In genomic region chr10:21990449-21990848, GRCh38 we compare ENCODE assay signal across 22 cellular contexts.
"Had no signal": no experiment of that assay in that cellular context is flagged by ENCODE, and none has a peak within 500 bp of the region (broad histone marks: within the 10 kb centered on the region; RNA-seq: fewer than 3 reads in every experiment).

No MANE protein-coding gene starts in this region.

- H3K36me3 ChIP-seq: brain microvascular endothelial cell, cardiac muscle cell, WERI-Rb-1 had no signal

- H3K4me3 Mint-ChIP-seq: activated CD4-positive, alpha-beta memory T cell treated with anti-CD3 and anti-CD28 coated beads, Interleukin-2, amount 10 ng/mL, durations not matched to agents 7 days and 5 days; activated CD4-positive, alpha-beta T cell treated with anti-CD3 and anti-CD28 coated beads for 36 hours; activated naive CD4-positive, alpha-beta T cell treated with anti-CD3 and anti-CD28 coated beads for 36 hours; activated naive CD8-positive, alpha-beta T cell; activated T-helper 17 cell treated with anti-CD3 and anti-CD28 coated beads, Interleukin-2, amount 50 U/mL, for 72 hours; T-cell had no signal

- H3K27me3 ChIP-seq: brain microvascular endothelial cell, cardiac muscle cell had no signal

- H3K9me3 Mint-ChIP-seq: activated naive CD4-positive, alpha-beta T cell treated with anti-CD3 and anti-CD28 coated beads for 36 hours; activated T-helper 17 cell treated with anti-CD3 and anti-CD28 coated beads, Interleukin-2, amount 50 U/mL, for 72 hours had no signal

- H3K27me3 Mint-ChIP-seq: activated CD4-positive, alpha-beta memory T cell treated with anti-CD3 and anti-CD28 coated beads, Interleukin-2, amount 10 ng/mL, durations not matched to agents 7 days and 5 days; activated CD4-positive, alpha-beta T cell treated with anti-CD3 and anti-CD28 coated beads for 36 hours; activated naive CD8-positive, alpha-beta T cell; activated T-helper 17 cell treated with anti-CD3 and anti-CD28 coated beads, Interleukin-2, amount 50 U/mL, for 72 hours; T-cell had no signal

- H3K4me1 Mint-ChIP-seq: activated T-helper 17 cell treated with anti-CD3 and anti-CD28 coated beads, Interleukin-2, amount 50 U/mL, for 72 hours had no signal

- DNase-seq: activated CD4-positive, alpha-beta memory T cell treated with anti-CD3 and anti-CD28 coated beads, Interleukin-2, amount 10 ng/mL, durations not matched to agents 7 days and 5 days; activated CD4-positive, alpha-beta T cell treated with anti-CD3 and anti-CD28 coated beads for 36 hours; activated CD4-positive, alpha-beta T cell treated with anti-CD3 and anti-CD28 coated beads, Interleukin-2, amount 50 U/mL, for 1 hour; activated gamma-delta T cell; activated naive CD4-positive, alpha-beta T cell treated with anti-CD3 and anti-CD28 coated beads for 36 hours; activated T-cell treated with anti-CD3 and anti-CD28 coated beads for 4 hours; activated T-cell treated with anti-CD3 and anti-CD28 coated beads, Interleukin-2, amount 50 U/mL, for 48 hours; brain microvascular endothelial cell; Karpas-422; NCI-H146; NCI-H187 treated with DMSO at 0.1 percent for 48 hours; NCI-H2081 treated with DMSO at 0.1 percent for 48 hours; NCI-H446; RPMI8226; T-cell; WERI-Rb-1 had no signal

- H3K4me3 ChIP-seq: cardiac muscle cell, SK-N-MC had no signal

- ATAC-seq: activated T-helper 17 cell treated with anti-CD3 and anti-CD28 coated beads, Interleukin-2, amount 50 U/mL, for 72 hours; Panc1; Right ventricle myocardium inferior had no signal

- H3K27ac Mint-ChIP-seq: activated CD4-positive, alpha-beta memory T cell treated with anti-CD3 and anti-CD28 coated beads, Interleukin-2, amount 10 ng/mL, durations not matched to agents 7 days and 5 days; activated CD4-positive, alpha-beta T cell treated with anti-CD3 and anti-CD28 coated beads for 36 hours; activated naive CD4-positive, alpha-beta T cell treated with anti-CD3 and anti-CD28 coated beads for 36 hours; activated naive CD8-positive, alpha-beta T cell; activated T-helper 17 cell treated with anti-CD3 and anti-CD28 coated beads, Interleukin-2, amount 50 U/mL, for 72 hours; T-cell had no signal
